ENCODE assay signal across 8 cellular contexts in genomic region chr13:95307507-95307906, GRCh38.
"Had no signal": no experiment of that assay in that cellular context is flagged by ENCODE, and none has a peak within 500 bp of the region (broad histone marks: within the 10 kb centered on the region; RNA-seq: fewer than 3 reads in every experiment).

No MANE protein-coding gene starts in this region.

- H3K27ac ChIP-seq: HL-60, KMS-11 had no signal

- H3K27ac Mint-ChIP-seq: IgD-negative memory B cell had no signal

- H3K9ac ChIP-seq: KMS-11 had no signal

- ATAC-seq: HepG2, K562 had no signal

- H3K4me2 ChIP-seq: KMS-11 had no signal

- DNase-seq: IMR-90, KBM-7, KG1 had no signal

- H3K36me3 Mint-ChIP-seq: IgD-negative memory B cell had no signal

- H3K4me3 ChIP-seq: K562 had no signal

- H3K9me3 Mint-ChIP-seq: IgD-negative memory B cell had no signal

- H3K27me3 Mint-ChIP-seq: IgD-negative memory B cell had no signal

- H3K4me3 Mint-ChIP-seq: IgD-negative memory B cell had no signal
